In genomic region chr10:123134915-123135414, GRCh38 we compare ENCODE assay signal across 9 cellular contexts.
DNase-seq lines count a peak whose midpoint lies in the region; ATAC-seq lines count a peak whose summit lies in the region.
"Had no signal": no experiment of that assay in that cellular context is flagged by ENCODE, and none has a peak within 500 bp of the region (broad histone marks: within the 10 kb centered on the region; RNA-seq: fewer than 3 reads in every experiment).

No MANE protein-coding gene starts in this region.

- H3K4me3 ChIP-seq in SK-N-MC, result peak overlapping the region; percentile 56
- peak overlapping the region; percentile 46 for H3K4me3 ChIP-seq in iPS-18c (ENCODE audit: insufficient read depth, low read depth, low read length)

- H3K4me1 Mint-ChIP-seq in stimulated activated naive CD8-positive, alpha-beta T cell treated with anti-CD3 and anti-CD28 coated beads, Interleukin-15, Interleukin-2, amounts not matched to agents 100 ng/mL and 50 ng/mL, for 24 hours (ENCODE audit: low read depth), result peaks cover 41% of the 10 kb centered on the region

- H3K27me3 Mint-ChIP-seq in stimulated activated naive CD8-positive, alpha-beta T cell treated with anti-CD3 and anti-CD28 coated beads, Interleukin-15, Interleukin-2, amounts not matched to agents 100 ng/mL and 50 ng/mL, for 24 hours, result peaks cover 79% of the 10 kb centered on the region

- H3K9me3 ChIP-seq in SK-N-MC (ENCODE audit: low read depth, low read length) (no peaks in the 10 kb centered on the region), iPS-18c (ENCODE audit: control insufficient read depth, insufficient read depth, low read length) (no peaks in the 10 kb centered on the region)

- H3K9ac ChIP-seq in SK-N-MC (ENCODE audit: insufficient read length), result no peak overlapping the region

- H3K36me3 Mint-ChIP-seq in stimulated activated naive CD8-positive, alpha-beta T cell treated with anti-CD3 and anti-CD28 coated beads, Interleukin-15, Interleukin-2, amounts not matched to agents 100 ng/mL and 50 ng/mL, for 24 hours (ENCODE audit: low read depth), result no peaks in the 10 kb centered on the region

- no peaks in the 10 kb centered on the region for H3K9me3 Mint-ChIP-seq in stimulated activated naive CD8-positive, alpha-beta T cell treated with anti-CD3 and anti-CD28 coated beads, Interleukin-15, Interleukin-2, amounts not matched to agents 100 ng/mL and 50 ng/mL, for 24 hours

- no peak for ATAC-seq in stimulated activated naive CD8-positive, alpha-beta T cell treated with anti-CD3 and anti-CD28 coated beads, Interleukin-15, Interleukin-2, amounts not matched to agents 100 U/mL and 50 U/mL, for 24 hours
- no peak for ATAC-seq in HG02759 (IDR thresholded peaks at IDR 0.05; ENCODE audit: unreplicated experiment)

- DNase-seq in stimulated activated naive CD8-positive, alpha-beta T cell treated with anti-CD3 and anti-CD28 coated beads, Interleukin-15, Interleukin-2, amounts not matched to agents 100 U/mL and 50 U/mL, for 24 hours, result no peak
- DNase-seq in SK-N-MC (ENCODE audit: low read depth, low spot score) (no peak), DMS79 (lab: John Stamatoyannopoulos, UW) (no peak), RPMI8226 (no peak)
- DNase-seq in activated effector memory CD4-positive, alpha-beta T cell treated with anti-CD3 and anti-CD28 coated beads, Interleukin-2, amount 50 U/mL, for 16 hours, result no peak
- DNase-seq: aorta had no signal

- no peak overlapping the region for H3K27ac Mint-ChIP-seq in stimulated activated naive CD8-positive, alpha-beta T cell treated with anti-CD3 and anti-CD28 coated beads, Interleukin-15, Interleukin-2, amounts not matched to agents 100 ng/mL and 50 ng/mL, for 24 hours

- no peak overlapping the region for H3K27ac ChIP-seq in SK-N-MC

- no peaks in the 10 kb centered on the region for H3K36me3 ChIP-seq in SK-N-MC (ENCODE audit: insufficient read depth, low read length)

- peak overlapping the region; percentile 26 for H3K4me3 Mint-ChIP-seq in stimulated activated naive CD8-positive, alpha-beta T cell treated with anti-CD3 and anti-CD28 coated beads, Interleukin-15, Interleukin-2, amounts not matched to agents 100 ng/mL and 50 ng/mL, for 24 hours
